4 cellular contexts compared by ENCODE assay signal in the genomic region with DNA sequence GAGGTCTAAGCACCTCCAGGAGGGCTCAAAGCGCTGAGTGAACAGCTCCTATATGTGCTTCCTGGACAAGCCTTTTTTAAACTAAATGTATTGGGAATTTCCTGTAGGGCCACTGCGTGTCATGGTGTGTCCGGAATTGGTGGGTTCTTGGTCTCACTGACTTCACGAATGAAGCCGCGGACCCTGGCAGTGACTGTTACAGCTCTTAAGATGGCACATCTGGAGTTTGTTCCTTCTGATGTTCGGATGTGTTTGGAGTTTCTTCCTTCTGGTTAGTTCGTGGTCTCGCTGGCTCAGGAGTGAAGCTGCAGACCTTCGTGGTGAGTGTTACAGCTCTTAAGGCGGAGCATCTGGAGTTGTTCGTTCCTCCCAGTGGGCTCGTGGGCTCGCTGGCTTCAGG. TPM values are rescaled to one million over a fixed set of nuclear protein-coding genes. Genes with fewer than 3 reads are reported as not detected.
"Had no signal": no experiment of that assay in that cellular context is flagged by ENCODE, and none has a peak within 500 bp of the region (broad histone marks: within the 10 kb centered on the region; RNA-seq: fewer than 3 reads in every experiment).

No MANE protein-coding gene starts in this region.

RNA-seq across cellular contexts. Expression of a gene that starts 51.2 kb away (rescaled TPM):
- total RNA-seq: LHCN-M2, M059J, MCF 10A, NCI-H460 had no signal

RNA-seq across cellular contexts. Expression of a gene that starts 56.2 kb away (rescaled TPM):
- total RNA-seq: LHCN-M2, M059J, MCF 10A, NCI-H460 had no signal
